15 cellular contexts compared by ENCODE assay signal in genomic region chr21:44713130-44713529, GRCh38. TPM values are rescaled to one million over a fixed set of nuclear protein-coding genes. Genes with fewer than 3 reads are reported as not detected.
"Had no signal": no experiment of that assay in that cellular context is flagged by ENCODE, and none has a peak within 500 bp of the region (broad histone marks: within the 10 kb centered on the region; RNA-seq: fewer than 3 reads in every experiment).

No MANE protein-coding gene starts in this region.

- H3K9me3 ChIP-seq: esophagus muscularis mucosa, pancreas, thyroid gland, vagina had no signal

- H3K9me3 Mint-ChIP-seq: activated CD4-positive, alpha-beta memory T cell treated with anti-CD3 and anti-CD28 coated beads, Interleukin-2, amount 10 ng/mL, durations not matched to agents 7 days and 5 days; neural crest cell had no signal

- H3K27ac ChIP-seq: esophagus muscularis mucosa, pancreas, thyroid gland, vagina had no signal

- H3K4me1 ChIP-seq: pancreas had no signal

- H3K36me3 ChIP-seq: esophagus muscularis mucosa, pancreas, thyroid gland, vagina had no signal

- ATAC-seq: pancreas had no signal

- H3K4me3 Mint-ChIP-seq: activated CD4-positive, alpha-beta memory T cell treated with anti-CD3 and anti-CD28 coated beads, Interleukin-2, amount 10 ng/mL, durations not matched to agents 7 days and 5 days; neural crest cell had no signal

- H3K4me3 ChIP-seq: esophagus muscularis mucosa, pancreas, thyroid gland, vagina had no signal

- DNase-seq: activated CD4-positive, alpha-beta memory T cell treated with anti-CD3 and anti-CD28 coated beads, Interleukin-2, amount 10 ng/mL, durations not matched to agents 7 days and 5 days; activated CD4-positive, alpha-beta T cell treated with anti-CD3 and anti-CD28 coated beads for 4 hours; activated naive CD4-positive, alpha-beta T cell treated with anti-CD3 and anti-CD28 coated beads, Interleukin-2, amount 50 U/mL, for 16 hours; hippocampal formation; kidney; stimulated activated CD4-positive, alpha-beta T cell treated with anti-CD3 and anti-CD28 coated beads, Interleukin-1b, Interleukin-23, amount 100 ng/mL, for 48 hours; thyroid gland had no signal

- H3K27ac Mint-ChIP-seq: activated CD4-positive, alpha-beta memory T cell treated with anti-CD3 and anti-CD28 coated beads, Interleukin-2, amount 10 ng/mL, durations not matched to agents 7 days and 5 days had no signal

RNA-seq across cellular contexts. Expression of gene TSPEAR, which starts 1.8 kb away (rescaled TPM):
- total RNA-seq: activated CD4-positive, alpha-beta memory T cell treated with anti-CD3 and anti-CD28 coated beads, Interleukin-2, amount 10 ng/mL, durations not matched to agents 7 days and 5 days; astrocyte; bronchial epithelial cell; neural crest cell; T-helper 1 cell treated with Interleukin-12 subunit alpha and Interleukin-12 subunit beta and Interleukin-4 antibody, amounts not matched to agents 30 ng/mL and 1 ng/mL, for 36 hours; vagina had no signal

RNA-seq across cellular contexts. Expression of gene KRTAP10-12, which starts 16.2 kb away (rescaled TPM):
- total RNA-seq: activated CD4-positive, alpha-beta memory T cell treated with anti-CD3 and anti-CD28 coated beads, Interleukin-2, amount 10 ng/mL, durations not matched to agents 7 days and 5 days; astrocyte; bronchial epithelial cell; esophagus muscularis mucosa; kidney; liver; neural crest cell; pancreas; T-helper 1 cell treated with Interleukin-12 subunit alpha and Interleukin-12 subunit beta and Interleukin-4 antibody, amounts not matched to agents 30 ng/mL and 1 ng/mL, for 36 hours; thyroid gland; vagina had no signal

RNA-seq across cellular contexts. Expression of gene KRTAP12-1, which starts 31.2 kb away (rescaled TPM):
- total RNA-seq: activated CD4-positive, alpha-beta memory T cell treated with anti-CD3 and anti-CD28 coated beads, Interleukin-2, amount 10 ng/mL, durations not matched to agents 7 days and 5 days; astrocyte; bronchial epithelial cell; esophagus muscularis mucosa; kidney; liver; neural crest cell; pancreas; T-helper 1 cell treated with Interleukin-12 subunit alpha and Interleukin-12 subunit beta and Interleukin-4 antibody, amounts not matched to agents 30 ng/mL and 1 ng/mL, for 36 hours; vagina had no signal

RNA-seq across cellular contexts. Expression of gene KRTAP12-2, which starts 46.4 kb away (rescaled TPM):
- total RNA-seq: activated CD4-positive, alpha-beta memory T cell treated with anti-CD3 and anti-CD28 coated beads, Interleukin-2, amount 10 ng/mL, durations not matched to agents 7 days and 5 days; astrocyte; bronchial epithelial cell; esophagus muscularis mucosa; kidney; liver; neural crest cell; pancreas; T-helper 1 cell treated with Interleukin-12 subunit alpha and Interleukin-12 subunit beta and Interleukin-4 antibody, amounts not matched to agents 30 ng/mL and 1 ng/mL, for 36 hours; vagina had no signal

RNA-seq across cellular contexts. Expression of gene KRTAP12-3, which starts 55.4 kb away (rescaled TPM):
- total RNA-seq: activated CD4-positive, alpha-beta memory T cell treated with anti-CD3 and anti-CD28 coated beads, Interleukin-2, amount 10 ng/mL, durations not matched to agents 7 days and 5 days; astrocyte; bronchial epithelial cell; esophagus muscularis mucosa; kidney; liver; neural crest cell; pancreas; T-helper 1 cell treated with Interleukin-12 subunit alpha and Interleukin-12 subunit beta and Interleukin-4 antibody, amounts not matched to agents 30 ng/mL and 1 ng/mL, for 36 hours; thyroid gland; vagina had no signal
